In the genomic region with DNA sequence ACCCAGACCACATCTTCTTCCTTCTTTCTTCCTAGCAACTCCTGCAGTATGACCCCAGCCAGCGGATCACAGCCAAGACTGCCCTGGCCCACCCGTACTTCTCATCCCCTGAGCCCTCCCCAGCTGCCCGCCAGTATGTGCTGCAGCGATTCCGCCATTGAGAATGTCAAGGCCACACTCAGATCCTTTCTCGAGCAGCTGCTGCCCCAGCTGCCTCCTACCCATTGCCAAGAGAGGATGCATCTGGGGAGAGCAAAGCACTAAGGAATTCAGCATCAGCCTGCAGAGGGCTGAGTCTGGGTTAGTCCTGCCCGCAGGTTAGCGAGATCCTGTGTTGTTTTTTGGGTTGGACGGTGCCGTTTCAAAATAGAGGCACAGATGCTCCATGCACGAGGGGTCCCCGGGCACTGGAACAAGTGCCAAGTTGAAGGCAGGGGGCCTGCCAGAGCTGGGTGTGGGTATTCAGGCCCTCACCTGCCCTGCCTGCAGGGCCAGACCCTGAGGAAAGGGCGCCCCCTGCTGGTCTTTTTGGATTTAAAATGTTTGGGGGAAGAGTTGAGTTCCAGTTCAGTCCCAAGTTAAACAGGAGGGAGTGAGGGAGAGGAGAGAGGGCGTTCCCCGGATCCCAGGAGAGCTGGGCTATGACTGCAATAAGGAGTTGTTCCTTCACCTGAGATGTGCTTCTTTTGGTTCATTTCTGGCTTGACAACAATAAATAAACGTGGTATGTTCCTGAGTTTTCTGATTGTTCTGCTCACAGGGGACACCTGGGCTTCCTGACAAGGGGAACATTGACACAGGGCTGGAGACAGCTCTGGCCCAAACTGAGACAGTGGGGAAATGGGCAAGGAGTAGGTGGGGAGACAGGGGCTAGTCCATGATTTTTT, we compare ENCODE assay signal across 8 cellular contexts. TPM values are rescaled to one million over a fixed set of nuclear protein-coding genes. Genes with fewer than 3 reads are reported as not detected.
DNase-seq lines count a peak whose midpoint lies in the region; ATAC-seq and TF ChIP-seq lines count a peak whose summit lies in the region.

No MANE protein-coding gene starts in this region.

- peaks cover 7% of the 10 kb centered on the region for H3K36me3 Mint-ChIP-seq in central memory CD8-positive, alpha-beta T cell (ENCODE audit: insufficient read depth)

- peak overlapping the region; percentile 52 for H3K27ac Mint-ChIP-seq in central memory CD8-positive, alpha-beta T cell (ENCODE audit: low read depth)

- no peak overlapping the region for H3K9ac ChIP-seq in liver (ENCODE audit: low read depth in 1 of 2, low read length in 2 of 2)

- no peak overlapping the region for H3K4me3 Mint-ChIP-seq in central memory CD8-positive, alpha-beta T cell

- H3K36me3 ChIP-seq in liver (ENCODE audit: control insufficient read depth in 4 of 4, insufficient read depth in 3 of 4, low read depth in 1 of 4, low read length in 3 of 4) = peaks cover 0 to 2% (median 0%) of the 10 kb centered on the region in 4 donors

- peak; percentile 64 for TF ChIP-seq CTCF in liver (IDR thresholded peaks at IDR 0.05; ENCODE audit: low read depth, low read length, missing input control)

- peak; percentile 96 to 97 for TF ChIP-seq RAD21 in liver (IDR thresholded peaks at IDR 0.05)

- H3K9me3 ChIP-seq in liver (ENCODE audit: control insufficient read depth in 4 of 4, low read length in 3 of 4) = no peaks in the 10 kb centered on the region

- DNase-seq in A172 (ENCODE audit: low spot score) (peak; percentile 55), GM19238 (ENCODE audit: insufficient read length, low spot score) (peak; percentile 87), NCI-H226 (peak; percentile 33)
- peak; percentile 61 to 75 for DNase-seq in central memory CD8-positive, alpha-beta T cell (ENCODE audit: low spot score in 2 of 2)
- peak; percentile 48 to 76 (median 67) for DNase-seq in stimulated activated CD4-positive, alpha-beta T cell treated with anti-CD3 and anti-CD28 coated beads, TNF-alpha, amount 100 ng/mL, for 4 hours (ENCODE audit: low read depth in 3 of 3)

- no peaks in the 10 kb centered on the region for H3K4me1 Mint-ChIP-seq in central memory CD8-positive, alpha-beta T cell

- H3K27ac ChIP-seq in liver (ENCODE audit: low read depth in 1 of 2, low read length in 2 of 2) = peak overlapping the region; percentile 60 to 65

- H3K4me1 ChIP-seq in liver (ENCODE audit: control insufficient read depth in 4 of 4, insufficient read depth in 4 of 4, low read length in 3 of 4) = peaks cover 10 to 49% (median 35%) of the 10 kb centered on the region in 4 donors

- H3K27me3 ChIP-seq in liver (ENCODE audit: control insufficient read depth in 4 of 4, insufficient read depth in 4 of 4, low read length in 3 of 4) = no peaks in the 10 kb centered on the region

- ATAC-seq in activated CD4-positive, CD25-positive, alpha-beta regulatory T cell treated with anti-CD3 and anti-CD28 coated beads, Interleukin-2, amount 50 U/mL, for 24 hours = peak; percentile 71 to 80
- ATAC-seq in central memory CD8-positive, alpha-beta T cell (replicated peaks; ENCODE audit: extremely low read depth, poor library complexity, severe bottlenecking) = no peak
- no peak for ATAC-seq in GM21367 (IDR thresholded peaks at IDR 0.05; ENCODE audit: unreplicated experiment)

- WGBS in liver = 52% methylated on average over 16 of the region's 16 CpGs

- no peak overlapping the region for H3K4me3 ChIP-seq in liver (ENCODE audit: low read depth in 1 of 3, low read length in 3 of 3)

- no peaks in the 10 kb centered on the region for H3K9me3 Mint-ChIP-seq in central memory CD8-positive, alpha-beta T cell

- no peaks in the 10 kb centered on the region for H3K27me3 Mint-ChIP-seq in central memory CD8-positive, alpha-beta T cell

TF ChIP-seq in liver, 16 proteins besides CTCF, POLR2A, EP300 and RAD21:
- TF ChIP-seq YY1 (IDR thresholded peaks at IDR 0.05) = no peak
- TF ChIP-seq RXRA (IDR thresholded peaks at IDR 0.05) = peak in 1 of 2 donors; percentile 34
- no peak for TF ChIP-seq FOXA2 (IDR thresholded peaks at IDR 0.05)
- no peak for TF ChIP-seq FOXA1 (IDR thresholded peaks at IDR 0.05)

RNA-seq across cellular contexts. Expression of gene CDK3, which starts 4.9 kb away (rescaled TPM):
- total RNA-seq in A172 (2014; rRNA removed; shearing (Covaris generic)) = 5.7 and 7.6 TPM in 2 replicates
- 1 to 10 TPM; 1.5 to 6.3 TPM for total RNA-seq in liver
- polyA plus RNA-seq in liver = 1 to 10 TPM; 2.6 TPM

RNA-seq across cellular contexts. Expression of gene EVPL, which starts 21.6 kb away (rescaled TPM):
- not detected in 2 replicates for total RNA-seq in A172 (2014; rRNA removed; shearing (Covaris generic))
- under 1 TPM in 1 of 2 donors, not detected in 1; 0.33 TPM for total RNA-seq in liver
- polyA plus RNA-seq in liver = under 1 TPM; 0.03 to 0.21 TPM

RNA-seq across cellular contexts. Expression of gene TEN1, which starts 26.5 kb away (rescaled TPM):
- 23.4 and 28.4 TPM in 2 replicates for total RNA-seq in A172 (2014; rRNA removed; shearing (Covaris generic))
- 10 to 100 TPM; 12.0 to 18.3 TPM for total RNA-seq in liver
- 10 to 100 TPM; 14.6 to 30.0 TPM for polyA plus RNA-seq in liver

RNA-seq across cellular contexts. Expression of gene ACOX1, which starts 26.5 kb away (rescaled TPM):
- total RNA-seq in A172 (2014; rRNA removed; shearing (Covaris generic)) = 47.5 and 48.6 TPM in 2 replicates
- 100 to 1,000 TPM in 1 of 2 donors, 10 to 100 TPM in 1; 81.1 to 293 TPM for total RNA-seq in liver
- polyA plus RNA-seq in liver = 10 to 100 TPM; 33.3 to 45.7 TPM

Comparison
In these comparisons a context has a peak if more than half of its experiments do, and no peak if none do; other contexts are left out.
1. DNase-seq: peak in every context shown above with its lines; median percentile 87 in GM19238; 68 in central memory CD8-positive, alpha-beta T cell; 67 in stimulated activated CD4-positive, alpha-beta T cell treated with anti-CD3 and anti-CD28 coated beads, TNF-alpha, amount 100 ng/mL, for 4 hours; 55 in A172; 33 in NCI-H226.
2. ATAC-seq: peak in activated CD4-positive, CD25-positive, alpha-beta regulatory T cell treated with anti-CD3 and anti-CD28 coated beads, Interleukin-2, amount 50 U/mL, for 24 hours (2 of 2); none in central memory CD8-positive, alpha-beta T cell (single experiment) and GM21367 (single experiment).